8 cellular contexts compared by ENCODE assay signal in genomic region chr11:86799680-86800075, GRCh38. TPM values are rescaled to one million over a fixed set of nuclear protein-coding genes. Genes with fewer than 3 reads are reported as not detected.
DNase-seq lines count a peak whose midpoint lies in the region; ATAC-seq and TF ChIP-seq lines count a peak whose summit lies in the region.

No MANE protein-coding gene starts in this region.

- no TSS peak for BruUV-seq in mammary epithelial cell (replicated peaks; lab: Mats Ljungman, UMichigan)

- CTCF ChIA-PET in mammary epithelial cell (lab: Charles Lee; ENCODE audit: low non-redundant PET) = no interaction called here

- no peaks in the 10 kb centered on the region for H3K36me3 Mint-ChIP-seq in T-helper 2 cell treated with Interferon-gamma antibody and Interleukin-4, amounts not matched to agents 5 μg/mL and 100 μg/mL, for 36 hours (ENCODE audit: low read depth)

- peaks cover 8% of the 10 kb centered on the region for H3K4me1 Mint-ChIP-seq in T-helper 2 cell treated with Interferon-gamma antibody and Interleukin-4, amounts not matched to agents 5 μg/mL and 100 μg/mL, for 36 hours (ENCODE audit: low read depth)

- TF ChIP-seq POLR2A in thyroid gland (IDR thresholded peaks at IDR 0.05) = no peak

- dilution Hi-C loops in mammary epithelial cell (cut with HindIII; ENCODE audit: low sequenced_read_pairs) = loop anchor here (25.0 kb wide), 1 partner anchor 337 kb away; no protein-coding TSS in a partner anchor

- H3K9ac ChIP-seq in mammary epithelial cell (ENCODE audit: insufficient read depth, low read length) = peak overlapping the region; percentile 31

- no peak overlapping the region for H3K27ac Mint-ChIP-seq in T-helper 2 cell treated with Interferon-gamma antibody and Interleukin-4, amounts not matched to agents 5 μg/mL and 100 μg/mL, for 36 hours

- no peaks in the 10 kb centered on the region for H4K20me1 ChIP-seq in mammary epithelial cell (ENCODE audit: insufficient read depth, low read length)

- H3K9me3 ChIP-seq in mammary epithelial cell (replicated peaks; ENCODE audit: insufficient read depth, low read length) (no peaks in the 10 kb centered on the region), thyroid gland (no peaks in the 10 kb centered on the region)

- H3K4me2 ChIP-seq in mammary epithelial cell (ENCODE audit: insufficient read depth, low read depth, low read length) = peak overlapping the region; percentile 91

- H3K9me3 Mint-ChIP-seq in T-helper 2 cell treated with Interferon-gamma antibody and Interleukin-4, amounts not matched to agents 5 μg/mL and 100 μg/mL, for 36 hours = no peaks in the 10 kb centered on the region

- H3K27me3 Mint-ChIP-seq in T-helper 2 cell treated with Interferon-gamma antibody and Interleukin-4, amounts not matched to agents 5 μg/mL and 100 μg/mL, for 36 hours (ENCODE audit: low read depth) = peaks cover 64% of the 10 kb centered on the region

- H3K4me3 ChIP-seq in mammary epithelial cell (replicated peaks in 1 of 3; ENCODE audit: insufficient read depth in 1 of 3, low read depth in 2 of 3, low read length in 3 of 3) = peak overlapping the region; percentile 37 to 84 (median 64)
- H3K4me3 ChIP-seq in thyroid gland (replicated peaks in 1 of 3) = peak overlapping the region; percentile 18 to 79 (median 55)

- H3K27ac ChIP-seq in mammary epithelial cell (ENCODE audit: insufficient read depth, low read depth, low read length) = peak overlapping the region; percentile 40
- H3K27ac ChIP-seq in thyroid gland = peak overlapping the region; percentile 49 to 81 (median 76)

- H3K36me3 ChIP-seq in mammary epithelial cell (ENCODE audit: insufficient read depth, low read length) (no peaks in the 10 kb centered on the region), thyroid gland (no peaks in the 10 kb centered on the region)

- in situ Hi-C loops in mammary epithelial cell (cut with MboI; ENCODE audit: low sequenced_read_pairs in 2 of 2) = loop anchor here in 1 of 2 donors (25.0 kb wide), 1 partner anchor 162 kb away; no protein-coding TSS in a partner anchor

- H3K4me1 ChIP-seq in mammary epithelial cell (ENCODE audit: insufficient read depth, low read length) (peaks cover 29% of the 10 kb centered on the region), thyroid gland (peaks cover 11 to 13% of the 10 kb centered on the region in 2 donors)

- 51% methylated on average over 10 of the region's 13 CpGs for WGBS in mammary epithelial cell (ENCODE audit: low coverage, missing lambda C conversion rate)
- WGBS in thyroid gland, 2 donors = 53 to 55% methylated on average over 13 of the region's 13 CpGs

- H3K79me2 ChIP-seq in mammary epithelial cell (ENCODE audit: insufficient read depth, low read length) = peaks cover 51% of the 10 kb centered on the region

- peak overlapping the region; percentile 78 for H2AFZ ChIP-seq in mammary epithelial cell (ENCODE audit: low read depth, low read length)

- H3K27me3 ChIP-seq in mammary epithelial cell (ENCODE audit: insufficient read depth, low read length) (no peaks in the 10 kb centered on the region), thyroid gland (no peaks in the 10 kb centered on the region)

- ATAC-seq in activated CD4-positive, CD25-positive, alpha-beta regulatory T cell treated with anti-CD3 and anti-CD28 coated beads, Interleukin-2, amount 50 U/mL, for 24 hours = no peak

- TF ChIP-seq CTCF in mammary epithelial cell (conservative IDR thresholded peaks at IDR 0.05 in 1 of 2, IDR thresholded peaks at IDR 0.05 in 1 of 2; ENCODE audit: extremely low read depth in 1 of 2, insufficient read depth in 1 of 2, low read depth in 1 of 2, low read length in 2 of 2) (no peak), thyroid gland (IDR thresholded peaks at IDR 0.05) (no peak)

- intact Hi-C loops in mammary epithelial cell (cut with micrococcal nuclease) = loop anchor here (5.0 kb wide), 2 partner anchors 77 to 122 kb away; no protein-coding TSS in a partner anchor
- intact Hi-C loops in thyroid gland (cut with DNase I) = no loop called here

- peak overlapping the region; percentile 52 for H3K4me3 Mint-ChIP-seq in T-helper 2 cell treated with Interferon-gamma antibody and Interleukin-4, amounts not matched to agents 5 μg/mL and 100 μg/mL, for 36 hours

- DNase-seq in T-helper 2 cell treated with Interferon-gamma antibody and Interleukin-4, amounts not matched to agents 5 μg/mL and 100 μg/mL, for 36 hours (ENCODE audit: low spot score) = no peak
- no peak for DNase-seq in T-helper 2 cell
- DNase-seq in mammary epithelial cell = no peak
- DNase-seq in left kidney (ENCODE audit: low read depth, low spot score) = peak; percentile 58
- no peak for DNase-seq in thyroid gland
- no peak for DNase-seq in COR-L47 (lab: John Stamatoyannopoulos, UW)
- no peak for DNase-seq in NCI-H128 (lab: John Stamatoyannopoulos, UW; ENCODE audit: unreplicated experiment)

RNA-seq across cellular contexts. Expression of gene PRSS23, which starts 0.7 kb away (rescaled TPM):
- total RNA-seq in mammary epithelial cell (100 to 1,000 TPM; 141 to 221 TPM), thyroid gland (10 to 100 TPM; 26.4 to 47.8 (median 36.2) TPM)
- 138 TPM for polyA plus RNA-seq in mammary epithelial cell
- polyA minus RNA-seq in mammary epithelial cell = 65.9 TPM
